14 cellular contexts compared by ENCODE assay signal in genomic region chr4:26887143-26887542, GRCh38. TPM values are rescaled to one million over a fixed set of nuclear protein-coding genes. Genes with fewer than 3 reads are reported as not detected.
A peak's percentile ranks its signal among the peaks of the same experiment; 100 is the strongest.
DNase-seq lines count a peak whose midpoint lies in the region; ATAC-seq, FAIRE-seq and TF ChIP-seq lines count a peak whose summit lies in the region.
"Had no signal": no experiment of that assay in that cellular context is flagged by ENCODE, and none has a peak within 500 bp of the region (broad histone marks: within the 10 kb centered on the region; RNA-seq: fewer than 3 reads in every experiment).

No MANE protein-coding gene starts in this region.

- H3K4me3 ChIP-seq in upper lobe of right lung = no peak overlapping the region

- no peak for DNase-seq in stimulated activated naive CD8-positive, alpha-beta T cell treated with anti-CD3 and anti-CD28 coated beads, Interleukin-15, Interleukin-2, amounts not matched to agents 100 U/mL and 50 U/mL, for 24 hours
- DNase-seq in activated B cell treated with CpG ODN at 0.5 μM for 24 hours (no peak), upper lobe of right lung (no peak), NCI-H1694 (lab: John Stamatoyannopoulos, UW) (no peak), HTR-8/SVneo (ENCODE audit: insufficient read length, low spot score) (no peak)
- no peak for DNase-seq in effector memory CD8-positive, alpha-beta T cell
- DNase-seq: endodermal cell; Kasumi-1; left lung; NCI-H2227 treated with DMSO at 0.1 percent for 48 hours; NK-92 treated with Interleukin-12 subunit alpha and Interleukin-12 subunit beta, amount 100 ng/mL, for 24 hours; SHP77 treated with DMSO at 0.1 percent for 48 hours had no signal

- H3K27ac ChIP-seq in upper lobe of right lung = no peak overlapping the region

- H3K27me3 ChIP-seq in upper lobe of right lung = no peaks in the 10 kb centered on the region
- H3K27me3 ChIP-seq: left lung had no signal

- intact Hi-C loops in activated B cell treated with CpG ODN at 0.5 μM for 24 hours (cut with micrococcal nuclease) = loop anchor here (2.0 kb wide), 1 partner anchor 18 kb away; no protein-coding TSS in a partner anchor
- intact Hi-C loops in upper lobe of right lung (cut with DNase I) = no loop called here

- no peak for FAIRE-seq in HTR-8/SVneo (lab: Jason Lieb, UNC)

- H3K36me3 Mint-ChIP-seq in stimulated activated naive CD8-positive, alpha-beta T cell treated with anti-CD3 and anti-CD28 coated beads, Interleukin-15, Interleukin-2, amounts not matched to agents 100 ng/mL and 50 ng/mL, for 24 hours (ENCODE audit: low read depth) = peaks cover 23% of the 10 kb centered on the region
- H3K36me3 Mint-ChIP-seq in activated B cell treated with CpG ODN at 0.5 μM for 24 hours (ENCODE audit: low read depth) = peaks cover 6% of the 10 kb centered on the region
- H3K36me3 Mint-ChIP-seq in effector memory CD8-positive, alpha-beta T cell (ENCODE audit: insufficient read depth) = peaks cover 20% of the 10 kb centered on the region

- POLR2A ChIA-PET in activated B cell treated with CpG ODN at 0.5 μM for 24 hours (lab: Charles Lee) = interaction anchor here (0.6 to 6.8 kb wide), 16 partner anchors 10 to 1150 kb away, joined by 3 to 158 read pairs (median 5); partner anchors contain the start of gene STIM2

- no peak for ATAC-seq in stimulated activated naive CD8-positive, alpha-beta T cell treated with anti-CD3 and anti-CD28 coated beads, Interleukin-15, Interleukin-2, amounts not matched to agents 100 U/mL and 50 U/mL, for 24 hours
- ATAC-seq in activated B cell treated with CpG ODN at 0.5 μM for 24 hours (ENCODE audit: low read depth) (no peak), upper lobe of right lung (peak; percentile 16), HG03108 (IDR thresholded peaks at IDR 0.05; ENCODE audit: unreplicated experiment) (no peak)
- ATAC-seq in effector memory CD8-positive, alpha-beta T cell (replicated peaks) = peak; percentile 33
- ATAC-seq: left lung had no signal

- H3K4me3 Mint-ChIP-seq in stimulated activated naive CD8-positive, alpha-beta T cell treated with anti-CD3 and anti-CD28 coated beads, Interleukin-15, Interleukin-2, amounts not matched to agents 100 ng/mL and 50 ng/mL, for 24 hours = peak overlapping the region; percentile 79
- peak overlapping the region; percentile 64 for H3K4me3 Mint-ChIP-seq in activated B cell treated with CpG ODN at 0.5 μM for 24 hours
- H3K4me3 Mint-ChIP-seq in effector memory CD8-positive, alpha-beta T cell = peak overlapping the region; percentile 65 to 72
- H3K4me3 Mint-ChIP-seq: endodermal cell had no signal

- peaks cover 83% of the 10 kb centered on the region for H3K4me1 Mint-ChIP-seq in stimulated activated naive CD8-positive, alpha-beta T cell treated with anti-CD3 and anti-CD28 coated beads, Interleukin-15, Interleukin-2, amounts not matched to agents 100 ng/mL and 50 ng/mL, for 24 hours (ENCODE audit: low read depth)
- H3K4me1 Mint-ChIP-seq in activated B cell treated with CpG ODN at 0.5 μM for 24 hours = peaks cover 90% of the 10 kb centered on the region
- peaks cover 36 to 52% of the 10 kb centered on the region in 2 donors for H3K4me1 Mint-ChIP-seq in effector memory CD8-positive, alpha-beta T cell (ENCODE audit: low read depth in 2 of 2)

- TF ChIP-seq CTCF in activated B cell treated with CpG ODN at 0.5 μM for 24 hours (IDR thresholded peaks at IDR 0.05) (no peak), upper lobe of right lung (IDR thresholded peaks at IDR 0.05) (no peak)

- CTCF ChIA-PET in activated B cell treated with CpG ODN at 0.5 μM for 24 hours (lab: Charles Lee) = interaction anchor here (0.8 to 2.0 kb wide), 3 partner anchors 14 to 1575 kb away, joined by 3 to 10 read pairs (median 7); partner anchors contain the start of gene STIM2

- H3K9me3 Mint-ChIP-seq in stimulated activated naive CD8-positive, alpha-beta T cell treated with anti-CD3 and anti-CD28 coated beads, Interleukin-15, Interleukin-2, amounts not matched to agents 100 ng/mL and 50 ng/mL, for 24 hours = peaks cover 4% of the 10 kb centered on the region
- no peaks in the 10 kb centered on the region for H3K9me3 Mint-ChIP-seq in activated B cell treated with CpG ODN at 0.5 μM for 24 hours
- peaks cover 0 to 2% of the 10 kb centered on the region in 2 donors for H3K9me3 Mint-ChIP-seq in effector memory CD8-positive, alpha-beta T cell

- H3K4me1 ChIP-seq in upper lobe of right lung = peaks cover 35% of the 10 kb centered on the region

- no peaks in the 10 kb centered on the region for H3K36me3 ChIP-seq in upper lobe of right lung
- H3K36me3 ChIP-seq: left lung had no signal

- H3K27ac Mint-ChIP-seq in stimulated activated naive CD8-positive, alpha-beta T cell treated with anti-CD3 and anti-CD28 coated beads, Interleukin-15, Interleukin-2, amounts not matched to agents 100 ng/mL and 50 ng/mL, for 24 hours = peak overlapping the region; percentile 92
- peak overlapping the region; percentile 95 for H3K27ac Mint-ChIP-seq in activated B cell treated with CpG ODN at 0.5 μM for 24 hours
- peak overlapping the region; percentile 76 to 94 for H3K27ac Mint-ChIP-seq in effector memory CD8-positive, alpha-beta T cell
- H3K27ac Mint-ChIP-seq: endodermal cell had no signal

- no peaks in the 10 kb centered on the region for H3K27me3 Mint-ChIP-seq in stimulated activated naive CD8-positive, alpha-beta T cell treated with anti-CD3 and anti-CD28 coated beads, Interleukin-15, Interleukin-2, amounts not matched to agents 100 ng/mL and 50 ng/mL, for 24 hours
- H3K27me3 Mint-ChIP-seq in activated B cell treated with CpG ODN at 0.5 μM for 24 hours = no peaks in the 10 kb centered on the region
- no peaks in the 10 kb centered on the region for H3K27me3 Mint-ChIP-seq in effector memory CD8-positive, alpha-beta T cell

- H3K9me3 ChIP-seq in upper lobe of right lung = no peaks in the 10 kb centered on the region
- H3K9me3 ChIP-seq: left lung had no signal

RNA-seq across cellular contexts. Expression of gene STIM2, which starts 26.5 kb away (rescaled TPM):
- total RNA-seq in activated B cell treated with CpG ODN at 0.5 μM for 24 hours (48.7 and 59.8 TPM in 2 replicates), upper lobe of right lung (36.7 TPM)

Comparison
In these comparisons a context has a peak if more than half of its experiments do, and no peak if none do; other contexts are left out.
1. ATAC-seq: peak in effector memory CD8-positive, alpha-beta T cell (single experiment) and upper lobe of right lung (single experiment); none in stimulated activated naive CD8-positive, alpha-beta T cell treated with anti-CD3 and anti-CD28 coated beads, Interleukin-15, Interleukin-2, amounts not matched to agents 100 U/mL and 50 U/mL, for 24 hours (single experiment), activated B cell treated with CpG ODN at 0.5 μM for 24 hours (single experiment) and HG03108 (single experiment).
2. Peak in every context shown above with its lines, with median percentiles within 50 percentile points of each other: H3K27ac Mint-ChIP-seq and H3K4me3 Mint-ChIP-seq.